In genomic region chr18:8750954-8751415, GRCh38 we compare ENCODE assay signal across 13 cellular contexts. TPM values are rescaled to one million over a fixed set of nuclear protein-coding genes. Genes with fewer than 3 reads are reported as not detected.
DNase-seq lines count a peak whose midpoint lies in the region; ATAC-seq and TF ChIP-seq lines count a peak whose summit lies in the region.
"Had no signal": no experiment of that assay in that cellular context is flagged by ENCODE, and none has a peak within 500 bp of the region (broad histone marks: within the 10 kb centered on the region; RNA-seq: fewer than 3 reads in every experiment).

No MANE protein-coding gene starts in this region.

- peak overlapping the region; percentile 67 to 82 (median 76) for H3K27ac ChIP-seq in transverse colon

- H3K27me3 ChIP-seq in kidney epithelial cell (ENCODE audit: control insufficient read depth, insufficient read depth, low read length) (no peaks in the 10 kb centered on the region), transverse colon (peaks cover 23% of the 10 kb centered on the region)

- intact Hi-C loops in transverse colon (cut with DNase I; ENCODE audit: low total_unique reads) = loop anchor here (5.0 kb wide), 1 partner anchor 1184 kb away; the partner anchor contains the start of gene PTPRM

- H3K27ac Mint-ChIP-seq in HFFc6 (peak overlapping the region; percentile 89), chondrocyte (ENCODE audit: unreplicated experiment) (peak overlapping the region; percentile 96)

- H3K36me3 Mint-ChIP-seq in HFFc6 (ENCODE audit: low read depth) = peaks cover 66% of the 10 kb centered on the region
- peaks cover 5% of the 10 kb centered on the region for H3K36me3 Mint-ChIP-seq in chondrocyte (ENCODE audit: low read depth)

- TF ChIP-seq CTCF in HFFc6 (IDR thresholded peaks at IDR 0.05) (no peak), chondrocyte (IDR thresholded peaks at IDR 0.05) (no peak), kidney epithelial cell (IDR thresholded peaks at IDR 0.05; ENCODE audit: insufficient read depth, low read length, poor library complexity, severe bottlenecking) (no peak), transverse colon (IDR thresholded peaks at IDR 0.05) (no peak)

- no peak overlapping the region for H3K4me3 ChIP-seq in kidney epithelial cell (ENCODE audit: low read depth, low read length)
- no peak overlapping the region for H3K4me3 ChIP-seq in transverse colon
- H3K4me3 ChIP-seq: GM23338 had no signal

- no peak for TF ChIP-seq POLR2A in transverse colon (IDR thresholded peaks at IDR 0.05)

- no peaks in the 10 kb centered on the region for H3K36me3 ChIP-seq in kidney epithelial cell (ENCODE audit: control insufficient read depth, insufficient read depth, low read length)
- H3K36me3 ChIP-seq in transverse colon = no peaks in the 10 kb centered on the region

- H3K27me3 Mint-ChIP-seq in HFFc6 (ENCODE audit: insufficient read depth) (no peaks in the 10 kb centered on the region; the same call in 1 of the 2 replicates), chondrocyte (ENCODE audit: low read depth) (no peaks in the 10 kb centered on the region)

- H3K4me1 ChIP-seq in transverse colon = peaks cover 0 to 22% (median 4%) of the 10 kb centered on the region in 4 donors

- no peaks in the 10 kb centered on the region for H3K9me3 ChIP-seq in transverse colon

- WGBS in transverse colon (ENCODE audit: low coverage in 1 of 2), 2 donors = 64% methylated on average over 8 of the region's 8 CpGs; no CpG with 5 or more reads in 1 of the 2 donors

- H3K9me3 Mint-ChIP-seq in HFFc6 (no peaks in the 10 kb centered on the region; the same call in 1 of the 2 replicates), chondrocyte (ENCODE audit: low read depth) (no peaks in the 10 kb centered on the region)
- H3K9me3 Mint-ChIP-seq: GM23338 had no signal

- H3K4me1 Mint-ChIP-seq in HFFc6 (ENCODE audit: low read depth) (peaks cover 91% of the 10 kb centered on the region), chondrocyte (ENCODE audit: low read depth) (peaks cover 76% of the 10 kb centered on the region)
- H3K4me1 Mint-ChIP-seq: GM23338 had no signal

- TF ChIP-seq EP300 in transverse colon (IDR thresholded peaks at IDR 0.05; ENCODE audit: low read depth) = peak; percentile 85

- H3K4me3 Mint-ChIP-seq in HFFc6 (peak overlapping the region; percentile 70), chondrocyte (ENCODE audit: unreplicated experiment) (peak overlapping the region; percentile 37)
- H3K4me3 Mint-ChIP-seq: GM23338 had no signal

- DNase-seq in HFFc6 (peak; percentile 81), chondrocyte (ENCODE audit: low spot score) (no peak), kidney epithelial cell (ENCODE audit: low read depth) (peak; percentile 28), transverse colon (peak; percentile 35), hippocampal formation (lab: John Stamatoyannopoulos, UW) (no peak)
- no peak for DNase-seq in stimulated activated naive CD4-positive, alpha-beta T cell (lab: John Stamatoyannopoulos, UW)
- DNase-seq: activated CD4-positive, alpha-beta T cell treated with anti-CD3 and anti-CD28 coated beads, Interleukin-2, amount 50 U/mL, for 48 hours; head of caudate nucleus; mesendoderm; NCI-H524 treated with DMSO at 0.1 percent for 48 hours had no signal

- no peak for ATAC-seq in GM21515 (IDR thresholded peaks at IDR 0.05; ENCODE audit: unreplicated experiment)
- ATAC-seq in GM18498 (IDR thresholded peaks at IDR 0.05; ENCODE audit: unreplicated experiment) = no peak
- ATAC-seq: GM23338 had no signal

- in situ Hi-C loops in transverse colon (cut with MboI; ENCODE audit: low pct_ligation_motif_present in 1 of 4, low pct_unique_long_range_greater_than_20kb in 1 of 4, low sequenced_read_pairs in 3 of 4) = no loop called here

RNA-seq across cellular contexts. Expression of gene MTCL1, which starts 45.6 kb away (rescaled TPM):
- 10 to 100 TPM; 47.2 to 59.7 (median 55.3) TPM for total RNA-seq in HFFc6 (2021; fragmentation: NEBNext Ultra II Directional; extraction: Animal tissue kit (Norgen Biotek cat#: 25700))
- total RNA-seq in chondrocyte (43.9 to 54.4 TPM (median 50.8 TPM) in 3 replicates), kidney epithelial cell (50.5 and 52.6 TPM in 2 replicates), transverse colon (10 to 100 TPM; 12.3 to 35.9 (median 26.1) TPM)

Comparison
In these comparisons a context has a peak if more than half of its experiments do, and no peak if none do; other contexts are left out.
1. DNase-seq: peak in HFFc6 (single experiment), kidney epithelial cell (single experiment) and transverse colon (single experiment); none in chondrocyte (single experiment), stimulated activated naive CD4-positive, alpha-beta T cell (0 of 6) and hippocampal formation (0 of 2).